21 cellular contexts compared by ENCODE assay signal in the genomic region with DNA sequence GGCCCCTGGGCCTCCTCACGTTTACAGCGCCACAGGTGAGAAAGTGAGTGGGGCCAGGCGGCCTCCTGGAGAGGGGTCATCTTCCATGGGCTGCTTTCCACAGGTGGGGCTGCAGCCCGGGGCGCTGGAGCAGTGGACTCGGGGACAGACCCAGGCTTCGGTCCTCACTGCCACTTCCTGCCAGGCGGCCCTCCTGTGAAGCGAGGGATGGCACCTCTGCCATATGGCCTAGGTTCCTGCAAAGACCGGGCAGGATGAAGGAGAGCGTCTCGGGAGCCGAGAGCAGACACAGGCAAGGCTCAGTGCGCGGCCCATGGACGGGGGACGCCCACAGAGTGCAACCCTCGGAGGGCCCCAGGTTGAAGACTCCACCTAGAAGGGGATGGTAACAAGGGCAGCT.
"Had no signal": no experiment of that assay in that cellular context is flagged by ENCODE, and none has a peak within 500 bp of the region (broad histone marks: within the 10 kb centered on the region; RNA-seq: fewer than 3 reads in every experiment).

No MANE protein-coding gene starts in this region.

- H3K9ac ChIP-seq: SK-N-SH had no signal

- H3K27me3 ChIP-seq: MG63, SJSA1 had no signal

- H3K4me2 ChIP-seq: PC-9, SK-N-SH had no signal

- H3K27ac ChIP-seq: PC-9, SJSA1 had no signal

- H3K9me3 ChIP-seq: MG63, SJSA1, SK-N-SH had no signal

- H3K4me1 ChIP-seq: SJSA1 had no signal

- H3K36me3 ChIP-seq: MG63, SJSA1 had no signal

- H3K4me3 ChIP-seq: MG63, PC-9, SJSA1 had no signal

- DNase-seq: Kasumi-1, MG63, NCI-H1048, NCI-H1092 treated with DMSO at 0.1 percent for 48 hours, NCI-H1436, NCI-H1694, NCI-H187, NCI-H1930, NCI-H2029 treated with DMSO at 0.1 percent for 48 hours, NCI-H2081 treated with DMSO at 0.1 percent for 48 hours, NCI-H2171, NCI-H345, NCI-H446, NCI-H524 treated with DMSO at 0.1 percent for 48 hours, NCI-H774, PC-9, Right ventricle myocardium superior, SHP77 treated with DMSO at 0.1 percent for 48 hours, SW 1271 had no signal
